21 cellular contexts compared by ENCODE assay signal in genomic region chr1:50189369-50189768, GRCh38.
A peak's percentile ranks its signal among the peaks of the same experiment; 100 is the strongest.
DNase-seq lines count a peak whose midpoint lies in the region; ATAC-seq and TF ChIP-seq lines count a peak whose summit lies in the region.
"Had no signal": no experiment of that assay in that cellular context is flagged by ENCODE, and none has a peak within 500 bp of the region (broad histone marks: within the 10 kb centered on the region; RNA-seq: fewer than 3 reads in every experiment).

No MANE protein-coding gene starts in this region.

- H3K27me3 Mint-ChIP-seq in WTC11 (ENCODE audit: low read depth): no peaks in the 10 kb centered on the region
- no peaks in the 10 kb centered on the region for H3K27me3 Mint-ChIP-seq in endothelial cell (ENCODE audit: unreplicated experiment)

- H3K27me3 ChIP-seq in A673 (replicated peaks; ENCODE audit: insufficient read depth, low read depth, low read length, poor library complexity): peaks cover under 1% of the 10 kb centered on the region
- H3K27me3 ChIP-seq in prostate gland (replicated peaks; ENCODE audit: insufficient read depth): no peaks in the 10 kb centered on the region
- H3K27me3 ChIP-seq in stomach: no peaks in the 10 kb centered on the region

- H3K4me3 ChIP-seq in A673 (ENCODE audit: low read depth, low read length, poor library complexity, severe bottlenecking) (no peak overlapping the region), prostate gland (no peak overlapping the region), stomach (no peak overlapping the region)
- H3K4me3 ChIP-seq: GM23338, HAP-1 had no signal

- BruUV-seq in A673 (replicated peaks; lab: Mats Ljungman, UMichigan): no TSS peak

- H3K27ac Mint-ChIP-seq in WTC11 (no peak overlapping the region), endothelial cell (ENCODE audit: unreplicated experiment) (no peak overlapping the region)
- H3K27ac Mint-ChIP-seq: CD4-positive, alpha-beta memory T cell; GM23338; HFFc6 had no signal

- CTCF ChIA-PET in A673 (lab: Charles Lee) (no interaction called here), WTC11 (lab: Charles Lee) (no interaction called here)

- ATAC-seq in WTC11 (peak; percentile 58), GM21529 (IDR thresholded peaks at IDR 0.05; ENCODE audit: unreplicated experiment) (no peak)
- ATAC-seq: GM23338 had no signal

- no peaks in the 10 kb centered on the region for H3K4me1 Mint-ChIP-seq in WTC11
- H3K4me1 Mint-ChIP-seq in endothelial cell (ENCODE audit: unreplicated experiment): peaks cover 7% of the 10 kb centered on the region
- H3K4me1 Mint-ChIP-seq: CD4-positive, alpha-beta memory T cell; GM23338 had no signal

- POLR2A ChIA-PET in A673 (lab: Charles Lee; ENCODE audit: low non-redundant PET) (no interaction called here), WTC11 (lab: Charles Lee) (no interaction called here)

- DNase-seq in A673 (ENCODE audit: low spot score): no peak
- peak; percentile 15 for DNase-seq in HT1080 (ENCODE audit: low read depth)
- no peak for DNase-seq in WTC11 (ENCODE audit: low spot score)
- DNase-seq in endothelial cell (ENCODE audit: low spot score): no peak
- DNase-seq in prostate gland (ENCODE audit: low spot score): no peak
- no peak for DNase-seq in stomach
- no peak for DNase-seq in T-helper 9 cell
- DNase-seq: ACHN; AML-193; C1 segment of cervical spinal cord; Calu3; CD4-positive, alpha-beta memory T cell; COR-L47; DMS53; DMS79 treated with DMSO at 0.1 percent for 48 hours; GF-D8; HFFc6 had no signal

- no peak overlapping the region for H3K27ac ChIP-seq in A673 (ENCODE audit: low read depth, low read length, poor library complexity, severe bottlenecking)
- H3K27ac ChIP-seq in prostate gland: no peak overlapping the region
- no peak overlapping the region for H3K27ac ChIP-seq in stomach
- H3K27ac ChIP-seq: 22Rv1 had no signal

- no peaks in the 10 kb centered on the region for H3K9me3 ChIP-seq in A673 (ENCODE audit: low read depth, low read length, poor library complexity, severe bottlenecking)
- H3K9me3 ChIP-seq in prostate gland: no peaks in the 10 kb centered on the region
- no peaks in the 10 kb centered on the region for H3K9me3 ChIP-seq in stomach
- H3K9me3 ChIP-seq: HAP-1 had no signal

- 87% methylated on average over 3 of the region's 3 CpGs for WGBS in prostate gland
- WGBS in stomach, 5 donors: 76 to 84% (median 82%) methylated on average over 3 of the region's 3 CpGs

- no peak for TF ChIP-seq EP300 in stomach (IDR thresholded peaks at IDR 0.05)

- H3K9me3 Mint-ChIP-seq in WTC11 (no peaks in the 10 kb centered on the region), endothelial cell (ENCODE audit: unreplicated experiment) (no peaks in the 10 kb centered on the region)
- H3K9me3 Mint-ChIP-seq: GM23338 had no signal

- H3K4me1 ChIP-seq in A673 (ENCODE audit: insufficient read depth, low read length, poor library complexity, severe bottlenecking): no peaks in the 10 kb centered on the region
- H3K4me1 ChIP-seq in prostate gland (replicated peaks): no peaks in the 10 kb centered on the region
- no peaks in the 10 kb centered on the region for H3K4me1 ChIP-seq in stomach
- H3K4me1 ChIP-seq: HAP-1 had no signal

- H3K36me3 ChIP-seq in A673 (ENCODE audit: insufficient read depth, low read length, poor library complexity, severe bottlenecking) (no peaks in the 10 kb centered on the region), prostate gland (no peaks in the 10 kb centered on the region), stomach (no peaks in the 10 kb centered on the region)
- H3K36me3 ChIP-seq: HAP-1 had no signal

- H3K36me3 Mint-ChIP-seq in WTC11 (no peaks in the 10 kb centered on the region), endothelial cell (ENCODE audit: low read depth, unreplicated experiment) (no peaks in the 10 kb centered on the region)
- H3K36me3 Mint-ChIP-seq: CD4-positive, alpha-beta memory T cell had no signal

- TF ChIP-seq CTCF in A673 (conservative IDR thresholded peaks at IDR 0.05; ENCODE audit: low read depth, low read length) (0 out of 2 replicates have a peak, but pooled peaks have one; percentile 16), WTC11 (IDR thresholded peaks at IDR 0.05) (no peak), endothelial cell (IDR thresholded peaks at IDR 0.05; ENCODE audit: unreplicated experiment) (peak; percentile 14), prostate gland (IDR thresholded peaks at IDR 0.05) (no peak), stomach (IDR thresholded peaks at IDR 0.05) (no peak)

- H3K4me3 Mint-ChIP-seq in WTC11 (no peak overlapping the region), endothelial cell (ENCODE audit: unreplicated experiment) (no peak overlapping the region)
- H3K4me3 Mint-ChIP-seq: CD4-positive, alpha-beta memory T cell; GM23338; HFFc6 had no signal

- intact Hi-C loops in A673 (cut with micrococcal nuclease; ENCODE audit: unreplicated experiment): no loop called here
- intact Hi-C loops in prostate gland (cut with DNase I): no loop called here
- intact Hi-C loops in stomach (cut with DNase I; ENCODE audit: low total_unique reads): no loop called here

- TF ChIP-seq POLR2A in prostate gland (IDR thresholded peaks at IDR 0.05) (no peak), stomach (IDR thresholded peaks at IDR 0.05) (no peak)

TF ChIP-seq in WTC11, 78 proteins besides CTCF, POLR2A, EP300 and RAD21:
- no peak for TF ChIP-seq JAZF1 (CRISPR knock-in tag; IDR thresholded peaks at IDR 0.05)
- TF ChIP-seq ZNF671 (CRISPR knock-in tag; IDR thresholded peaks at IDR 0.05): no peak
- TF ChIP-seq ZNF263 (CRISPR knock-in tag; IDR thresholded peaks at IDR 0.05; ENCODE audit: low read depth): no peak
- TF ChIP-seq TEAD1 (CRISPR knock-in tag; IDR thresholded peaks at IDR 0.05): no peak
- TF ChIP-seq ZNF512 (CRISPR knock-in tag; IDR thresholded peaks at IDR 0.05; ENCODE audit: borderline replicate concordance): no peak
- no peak for TF ChIP-seq NR1H2 (CRISPR knock-in tag; IDR thresholded peaks at IDR 0.05)
- TF ChIP-seq USF2 (CRISPR knock-in tag; IDR thresholded peaks at IDR 0.05): no peak
- TF ChIP-seq, protein P1, sequence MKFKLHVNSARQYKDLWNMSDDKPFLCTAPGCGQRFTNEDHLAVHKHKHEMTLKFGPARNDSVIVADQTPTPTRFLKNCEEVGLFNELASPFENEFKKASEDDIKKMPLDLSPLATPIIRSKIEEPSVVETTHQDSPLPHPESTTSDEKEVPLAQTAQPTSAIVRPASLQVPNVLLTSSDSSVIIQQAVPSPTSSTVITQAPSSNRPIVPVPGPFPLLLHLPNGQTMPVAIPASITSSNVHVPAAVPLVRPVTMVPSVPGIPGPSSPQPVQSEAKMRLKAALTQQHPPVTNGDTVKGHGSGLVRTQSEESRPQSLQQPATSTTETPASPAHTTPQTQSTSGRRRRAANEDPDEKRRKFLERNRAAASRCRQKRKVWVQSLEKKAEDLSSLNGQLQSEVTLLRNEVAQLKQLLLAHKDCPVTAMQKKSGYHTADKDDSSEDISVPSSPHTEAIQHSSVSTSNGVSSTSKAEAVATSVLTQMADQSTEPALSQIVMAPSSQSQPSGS (CRISPR knock-in tag; IDR thresholded peaks at IDR 0.05; ENCODE audit: borderline replicate concordance, low read depth): no peak
- no peak for TF ChIP-seq ATF6 (CRISPR knock-in tag; IDR thresholded peaks at IDR 0.05)
- no peak for TF ChIP-seq TP53 (CRISPR knock-in tag; IDR thresholded peaks at IDR 0.05)
- TF ChIP-seq RELA (CRISPR knock-in tag; IDR thresholded peaks at IDR 0.05; ENCODE audit: borderline replicate concordance): no peak

Comparison
In these comparisons a context has a peak if more than half of its experiments do, and no peak if none do; other contexts are left out.
1. CTCF ChIP-seq: peak in A673 (single experiment) and endothelial cell (single experiment); none in WTC11 (single experiment), prostate gland (0 of 4) and stomach (0 of 7).